ENCODE assay signal across 15 cellular contexts in genomic region chr16:12900599-12901203, GRCh38. TPM values are rescaled to one million over a fixed set of nuclear protein-coding genes. Genes with fewer than 3 reads are reported as not detected.
DNase-seq lines count a peak whose midpoint lies in the region; ATAC-seq and TF ChIP-seq lines count a peak whose summit lies in the region.
"Had no signal": no experiment of that assay in that cellular context is flagged by ENCODE, and none has a peak within 500 bp of the region (broad histone marks: within the 10 kb centered on the region; RNA-seq: fewer than 3 reads in every experiment).

No MANE protein-coding gene starts in this region.

- no peaks in the 10 kb centered on the region for H3K9me3 Mint-ChIP-seq in GM23338
- no peaks in the 10 kb centered on the region for H3K9me3 Mint-ChIP-seq in progenitor cell of endocrine pancreas (ENCODE audit: low read depth)
- no peaks in the 10 kb centered on the region for H3K9me3 Mint-ChIP-seq in stimulated activated memory B cell treated with anti-CD40 and anti-IgM and Interleukin-4, amounts not matched to agents 10 μg/mL and 1 μg/mL and 100 μg/mL, for 72 hours
- H3K9me3 Mint-ChIP-seq: CD8-positive, alpha-beta T cell had no signal

- H3K4me1 ChIP-seq in GM23338 (ENCODE audit: insufficient read depth) (peaks cover 51% of the 10 kb centered on the region), iPS DF 6.9 (ENCODE audit: control insufficient read depth, insufficient read depth, low read length) (no peaks in the 10 kb centered on the region; the same call in 1 of the 2 replicates), adrenal gland (replicated peaks in 1 of 2) (no peaks in the 10 kb centered on the region)

- no peak overlapping the region for H3K27ac ChIP-seq in GM23338 (ENCODE audit: low read depth)
- no peak overlapping the region for H3K27ac ChIP-seq in iPS DF 6.9 (ENCODE audit: low read length)
- H3K27ac ChIP-seq in adrenal gland = peak overlapping the region in 1 of 5 donors; percentile 38

- H3F3A ChIP-seq in GM23338 (replicated peaks; ENCODE audit: low read depth) = no peaks in the 10 kb centered on the region; the same call in 1 of the 2 replicates

- no peak for TF ChIP-seq POLR2A in adrenal gland (IDR thresholded peaks at IDR 0.05)

- H3K36me3 Mint-ChIP-seq in GM23338 (ENCODE audit: low read depth) (peaks cover 6% of the 10 kb centered on the region; the same call in 2 of the 3 replicates), T-helper 17 cell (ENCODE audit: low read depth) (peaks cover 2% of the 10 kb centered on the region), progenitor cell of endocrine pancreas (ENCODE audit: insufficient read depth) (no peaks in the 10 kb centered on the region)
- no peaks in the 10 kb centered on the region for H3K36me3 Mint-ChIP-seq in stimulated activated memory B cell treated with anti-CD40 and anti-IgM and Interleukin-4, amounts not matched to agents 10 μg/mL and 1 μg/mL and 100 μg/mL, for 72 hours
- H3K36me3 Mint-ChIP-seq: CD8-positive, alpha-beta T cell had no signal

- intact Hi-C loops in adrenal gland (cut with DNase I) = no loop called here

- no peaks in the 10 kb centered on the region for H3K9me2 ChIP-seq in GM23338 (ENCODE audit: insufficient read depth)

- no peak for TF ChIP-seq CTCF in GM23338 (conservative IDR thresholded peaks at IDR 0.05; ENCODE audit: low read depth in 2 of 2)
- no peak for TF ChIP-seq CTCF in progenitor cell of endocrine pancreas (IDR thresholded peaks at IDR 0.05; ENCODE audit: unreplicated experiment)
- no peak for TF ChIP-seq CTCF in adrenal gland (IDR thresholded peaks at IDR 0.05)

- H4K20me1 ChIP-seq in GM23338 (replicated peaks; ENCODE audit: insufficient read depth) = peaks cover 15% of the 10 kb centered on the region

- H3K79me2 ChIP-seq in GM23338 (replicated peaks; ENCODE audit: insufficient read depth) = peaks cover 48% of the 10 kb centered on the region

- peaks cover 24% of the 10 kb centered on the region for H3K27me3 Mint-ChIP-seq in GM23338 (ENCODE audit: insufficient read depth, low read depth, poor library complexity)
- H3K27me3 Mint-ChIP-seq in T-helper 17 cell = peaks cover 61% of the 10 kb centered on the region
- H3K27me3 Mint-ChIP-seq in progenitor cell of endocrine pancreas = peaks cover 72% of the 10 kb centered on the region
- peaks cover 77% of the 10 kb centered on the region for H3K27me3 Mint-ChIP-seq in stimulated activated memory B cell treated with anti-CD40 and anti-IgM and Interleukin-4, amounts not matched to agents 10 μg/mL and 1 μg/mL and 100 μg/mL, for 72 hours

- H3K4me3 ChIP-seq in GM23338 (peak overlapping the region; percentile 93), iPS DF 6.9 (ENCODE audit: low read length) (peak overlapping the region; percentile 67), adrenal gland (no peak overlapping the region)

- WGBS in iPS DF 6.9 (ENCODE audit: insufficient coverage, insufficient read length) = no CpG with 5 or more reads among the region's 37 CpGs
- WGBS in adrenal gland, 4 donors = 1 to 3% (median 1%) methylated on average over 10 to 37 of the region's 37 CpGs

- H3K4me1 Mint-ChIP-seq in GM23338 (peaks cover 49% of the 10 kb centered on the region), T-helper 17 cell (peaks cover 2% of the 10 kb centered on the region), progenitor cell of endocrine pancreas (ENCODE audit: low read depth) (peaks cover 19% of the 10 kb centered on the region)
- peaks cover 11% of the 10 kb centered on the region for H3K4me1 Mint-ChIP-seq in stimulated activated memory B cell treated with anti-CD40 and anti-IgM and Interleukin-4, amounts not matched to agents 10 μg/mL and 1 μg/mL and 100 μg/mL, for 72 hours

- DNase-seq in GM23338 (ENCODE audit: low spot score) (peak; percentile 53), T-helper 17 cell (no peak), iPS DF 6.9 (ENCODE audit: low read depth, low spot score) (no peak), progenitor cell of endocrine pancreas (ENCODE audit: low spot score, unreplicated experiment) (no peak), adrenal gland (no peak)
- DNase-seq in stimulated activated naive CD8-positive, alpha-beta T cell treated with anti-CD3 and anti-CD28 coated beads, Interleukin-15, Interleukin-2, amounts not matched to agents 100 U/mL and 50 U/mL, for 24 hours = no peak
- DNase-seq: activated effector memory CD4-positive, alpha-beta T cell treated with anti-CD3 and anti-CD28 coated beads, Interleukin-2, amount 50 U/mL, for 16 hours; CD8-positive, alpha-beta T cell; KG1; NCI-H187 treated with DMSO at 0.1 percent for 48 hours; T-helper 1 cell had no signal

- peak overlapping the region; percentile 90 for H2AFZ ChIP-seq in GM23338

- peak overlapping the region; percentile 98 for H3K4me2 ChIP-seq in GM23338

- H3K9me3 ChIP-seq in T-helper 17 cell (ENCODE audit: control insufficient read depth, low read length, poor library complexity, severe bottlenecking) (no peaks in the 10 kb centered on the region), iPS DF 6.9 (ENCODE audit: control insufficient read depth, insufficient read depth, low read length) (no peaks in the 10 kb centered on the region), adrenal gland (replicated peaks in 1 of 3) (no peaks in the 10 kb centered on the region)

- peak; percentile 13 for ATAC-seq in GM23338
- ATAC-seq in T-helper 17 cell = no peak
- ATAC-seq in stimulated activated naive CD8-positive, alpha-beta T cell treated with anti-CD3 and anti-CD28 coated beads, Interleukin-15, Interleukin-2, amounts not matched to agents 100 U/mL and 50 U/mL, for 24 hours = no peak
- no peak for ATAC-seq in stimulated activated memory B cell treated with anti-CD40 and anti-IgM and Interleukin-4, amounts not matched to agents 10 μg/mL and 1 μg/mL and 100 μg/mL, for 72 hours
- ATAC-seq in HG02588 (IDR thresholded peaks at IDR 0.05; ENCODE audit: unreplicated experiment) = no peak
- ATAC-seq: CD8-positive, alpha-beta T cell; esophagus mucosa; sciatic nerve had no signal

- H3K27ac Mint-ChIP-seq in GM23338 = no peak overlapping the region
- no peak overlapping the region for H3K27ac Mint-ChIP-seq in T-helper 17 cell
- H3K27ac Mint-ChIP-seq in progenitor cell of endocrine pancreas = peak overlapping the region; percentile 38
- no peak overlapping the region for H3K27ac Mint-ChIP-seq in stimulated activated memory B cell treated with anti-CD40 and anti-IgM and Interleukin-4, amounts not matched to agents 10 μg/mL and 1 μg/mL and 100 μg/mL, for 72 hours
- H3K27ac Mint-ChIP-seq: CD8-positive, alpha-beta T cell had no signal

- H3K4me3 Mint-ChIP-seq in GM23338 (peak overlapping the region; percentile 82), T-helper 17 cell (peak overlapping the region; percentile 19), progenitor cell of endocrine pancreas (ENCODE audit: low read depth) (peak overlapping the region; percentile 63)
- H3K4me3 Mint-ChIP-seq in stimulated activated memory B cell treated with anti-CD40 and anti-IgM and Interleukin-4, amounts not matched to agents 10 μg/mL and 1 μg/mL and 100 μg/mL, for 72 hours = no peak overlapping the region
- H3K4me3 Mint-ChIP-seq: CD8-positive, alpha-beta T cell had no signal

- peaks cover 17% of the 10 kb centered on the region for H3K27me3 ChIP-seq in GM23338 (ENCODE audit: insufficient read depth)
- H3K27me3 ChIP-seq in iPS DF 6.9 (ENCODE audit: control insufficient read depth, insufficient read depth, low read length) = no peaks in the 10 kb centered on the region
- H3K27me3 ChIP-seq in adrenal gland = peaks cover 39% of the 10 kb centered on the region

- H3K36me3 ChIP-seq in GM23338 (ENCODE audit: insufficient read depth) (no peaks in the 10 kb centered on the region), iPS DF 6.9 (ENCODE audit: control insufficient read depth, insufficient read depth, low read length) (no peaks in the 10 kb centered on the region), adrenal gland (replicated peaks in 1 of 2) (no peaks in the 10 kb centered on the region)

TF ChIP-seq in GM23338, 12 proteins besides CTCF, POLR2A, EP300 and RAD21:
- peak; percentile 34 for TF ChIP-seq EZH2 (IDR thresholded peaks at IDR 0.05; ENCODE audit: low read depth, unreplicated experiment)
- no peak for TF ChIP-seq EZH2phosphoT487 (IDR thresholded peaks at IDR 0.05; ENCODE audit: unreplicated experiment)

RNA-seq across cellular contexts. Expression of gene SHISA9, which starts 0.7 kb away (rescaled TPM):
- total RNA-seq in GM23338 (2014; rRNA removed; shearing (Covaris generic)) = 40.4 and 45.6 TPM in 2 replicates
- polyA plus RNA-seq in GM23338 (2016; fragmentation: Nextera tagmentation; extraction: Ambion mirVana) = 7.5 and 10.4 TPM in 2 replicates
- total RNA-seq in T-helper 17 cell = not detected
- 3.0 and 3.7 TPM in 2 replicates for total RNA-seq in progenitor cell of endocrine pancreas
- 1 to 10 TPM in 3 of 8 donors, under 1 TPM in 5; 0.04 to 4.8 (median 0.27) TPM for total RNA-seq in adrenal gland
- 1 to 10 TPM in 1 of 3 donors, under 1 TPM in 2; 0.27 to 4.7 (median 0.80) TPM for polyA plus RNA-seq in adrenal gland

Comparison
In these comparisons a context has a peak if more than half of its experiments do, and no peak if none do; other contexts are left out.
1. H3K4me3 ChIP-seq: peak in GM23338 (single experiment) and iPS DF 6.9 (single experiment); none in adrenal gland (0 of 4).